Comparison of ENCODE assay signal across 1 cellular context in genomic region chr5:1727571-1727970, GRCh38.
TF ChIP-seq lines count a peak whose summit lies in the region.

No MANE protein-coding gene starts in this region.

TF ChIP-seq in HepG2, 621 proteins besides CTCF, POLR2A, EP300 and RAD21 (continued from another document):
- no peak for TF ChIP-seq NR2C2 (CRISPR knock-in tag; IDR thresholded peaks at IDR 0.05; ENCODE audit: borderline replicate concordance)
- TF ChIP-seq DZIP1 (CRISPR knock-in tag; IDR thresholded peaks at IDR 0.05), result no peak
- no peak for TF ChIP-seq E2F2 (CRISPR knock-in tag; IDR thresholded peaks at IDR 0.05; ENCODE audit: borderline replicate concordance)
- TF ChIP-seq SNAPC5 (CRISPR knock-in tag; IDR thresholded peaks at IDR 0.05; ENCODE audit: borderline replicate concordance), result no peak
- TF ChIP-seq THAP11 (CRISPR knock-in tag; IDR thresholded peaks at IDR 0.05), result no peak
